ENCODE assay signal across 8 cellular contexts in genomic region chr19:481100-481499, GRCh38. TPM values are rescaled to one million over a fixed set of nuclear protein-coding genes. Genes with fewer than 3 reads are reported as not detected.
A peak's percentile ranks its signal among the peaks of the same experiment; 100 is the strongest.
DNase-seq lines count a peak whose midpoint lies in the region; ATAC-seq, FAIRE-seq and TF ChIP-seq lines count a peak whose summit lies in the region.
"Not testable (repeated sequence)": the region's sequence is repeated elsewhere in the genome, so short reads cannot be mapped to it uniquely, and the experiment has no call there.

No MANE protein-coding gene starts in this region.

- H3K36me3 Mint-ChIP-seq in T-helper 1 cell treated with Interleukin-12 subunit alpha and Interleukin-12 subunit beta and Interleukin-4 antibody, amounts not matched to agents 30 μg/mL and 1 μg/mL, for 36 hours (ENCODE audit: low read depth); activated naive CD4-positive, alpha-beta T cell treated with anti-CD3 and anti-CD28 coated beads, Interleukin-2, amount 50 U/mL, for 24 hours; immature natural killer cell; nephron (ENCODE audit: low read depth): not testable (repeated sequence)
- H3K36me3 Mint-ChIP-seq in activated CD4-positive, alpha-beta memory T cell treated with anti-CD3 and anti-CD28 coated beads for 36 hours, result peaks cover 16% of the 10 kb centered on the region
- peaks cover 18 to 20% of the 10 kb centered on the region in 2 donors for H3K36me3 Mint-ChIP-seq in activated T-cell treated with anti-CD3 and anti-CD28 coated beads, Interleukin-2, amount 50 U/mL, for 72 hours (ENCODE audit: insufficient read depth in 2 of 2)
- peaks cover 16% of the 10 kb centered on the region for H3K36me3 Mint-ChIP-seq in stimulated activated naive CD8-positive, alpha-beta T cell treated with anti-CD3 and anti-CD28 coated beads, Interleukin-15, Interleukin-2, amounts not matched to agents 100 ng/mL and 50 ng/mL, for 24 hours (ENCODE audit: low read depth)

- H3K4me1 ChIP-seq in K562 (replicated peaks in 1 of 2; ENCODE audit: control insufficient read depth in 2 of 2, insufficient read depth in 2 of 2, low read length in 2 of 2), result peaks cover 0 to 43% of the 10 kb centered on the region in 2 experiments; a peak in 2 of 5 replicates

- not testable (repeated sequence) for H3K4me3 ChIP-seq in K562

- H3K36me3 ChIP-seq in K562 (ENCODE audit: control insufficient read depth, insufficient read depth, low read length), result not testable (repeated sequence)

- peaks cover 11% of the 10 kb centered on the region for H3K4me1 Mint-ChIP-seq in T-helper 1 cell treated with Interleukin-12 subunit alpha and Interleukin-12 subunit beta and Interleukin-4 antibody, amounts not matched to agents 30 μg/mL and 1 μg/mL, for 36 hours (ENCODE audit: low read depth)
- H3K4me1 Mint-ChIP-seq in activated CD4-positive, alpha-beta memory T cell treated with anti-CD3 and anti-CD28 coated beads for 36 hours (ENCODE audit: low read depth), result peaks cover 14% of the 10 kb centered on the region
- H3K4me1 Mint-ChIP-seq in activated T-cell treated with anti-CD3 and anti-CD28 coated beads, Interleukin-2, amount 50 U/mL, for 72 hours (ENCODE audit: low read depth); activated naive CD4-positive, alpha-beta T cell treated with anti-CD3 and anti-CD28 coated beads, Interleukin-2, amount 50 U/mL, for 24 hours: not testable (repeated sequence)
- peaks cover 8 to 13% of the 10 kb centered on the region in 2 donors for H3K4me1 Mint-ChIP-seq in immature natural killer cell
- peaks cover 15% of the 10 kb centered on the region for H3K4me1 Mint-ChIP-seq in nephron
- H3K4me1 Mint-ChIP-seq in stimulated activated naive CD8-positive, alpha-beta T cell treated with anti-CD3 and anti-CD28 coated beads, Interleukin-15, Interleukin-2, amounts not matched to agents 100 ng/mL and 50 ng/mL, for 24 hours (ENCODE audit: low read depth), result peaks cover 17% of the 10 kb centered on the region

- DNase-seq in activated CD4-positive, alpha-beta memory T cell treated with anti-CD3 and anti-CD28 coated beads for 36 hours; activated T-cell treated with anti-CD3 and anti-CD28 coated beads, Interleukin-2, amount 50 U/mL, for 72 hours; K562 (ENCODE audit: extremely low read depth in 1 of 4, low spot score in 3 of 4); immature natural killer cell: not testable (repeated sequence)

- H3K9me1 ChIP-seq in K562 (ENCODE audit: control insufficient read depth, insufficient read depth, low read length), result not testable (repeated sequence)

- not testable (repeated sequence) for TF ChIP-seq RAD21 in K562 (CRISPR knock-in tag; conservative IDR thresholded peaks at IDR 0.05 in 1 of 2, IDR thresholded peaks at IDR 0.05 in 1 of 2)

- in situ Hi-C loops in K562 (cut with MboI), result not testable (repeated sequence)

- H3K4me2 ChIP-seq in K562 (ENCODE audit: insufficient read depth, low read length), result not testable (repeated sequence)

- CTCF ChIA-PET in activated CD4-positive, alpha-beta memory T cell treated with anti-CD3 and anti-CD28 coated beads for 36 hours (lab: Charles Lee); K562 (lab: Yijun Ruan, JAX; ENCODE audit: low intra/inter-chr PET ratio): not testable (repeated sequence)

- not testable (repeated sequence) for TF ChIP-seq POLR2A in K562 (conservative IDR thresholded peaks at IDR 0.05)

- 19% methylated on average over 3 of the region's 3 CpGs for WGBS in K562 (ENCODE audit: insufficient coverage, low coverage, missing lambda C conversion rate)

- not testable (repeated sequence) for H2AFZ ChIP-seq in K562 (ENCODE audit: low read depth, low read length)

- H3K27ac Mint-ChIP-seq in T-helper 1 cell treated with Interleukin-12 subunit alpha and Interleukin-12 subunit beta and Interleukin-4 antibody, amounts not matched to agents 30 μg/mL and 1 μg/mL, for 36 hours, result peak overlapping the region; percentile 84
- peak overlapping the region; percentile 80 for H3K27ac Mint-ChIP-seq in activated CD4-positive, alpha-beta memory T cell treated with anti-CD3 and anti-CD28 coated beads for 36 hours
- peak overlapping the region; percentile 63 for H3K27ac Mint-ChIP-seq in activated T-cell treated with anti-CD3 and anti-CD28 coated beads, Interleukin-2, amount 50 U/mL, for 72 hours
- H3K27ac Mint-ChIP-seq in activated naive CD4-positive, alpha-beta T cell treated with anti-CD3 and anti-CD28 coated beads, Interleukin-2, amount 50 U/mL, for 24 hours, result peak overlapping the region; percentile 93
- H3K27ac Mint-ChIP-seq in immature natural killer cell, result peak overlapping the region in 5 of 6 donors; percentile 17 to 91 (median 76)
- not testable (repeated sequence) for H3K27ac Mint-ChIP-seq in nephron
- H3K27ac Mint-ChIP-seq in stimulated activated naive CD8-positive, alpha-beta T cell treated with anti-CD3 and anti-CD28 coated beads, Interleukin-15, Interleukin-2, amounts not matched to agents 100 ng/mL and 50 ng/mL, for 24 hours, result peak overlapping the region; percentile 96

- BruUV-seq in K562 (replicated peaks; lab: Mats Ljungman, UMichigan), result not testable (repeated sequence)

- intact Hi-C loops in activated CD4-positive, alpha-beta memory T cell treated with anti-CD3 and anti-CD28 coated beads for 36 hours (cut with micrococcal nuclease); K562 (cut with micrococcal nuclease): not testable (repeated sequence)

- H3K9ac ChIP-seq in K562 (ENCODE audit: insufficient read depth in 1 of 2, low read depth in 2 of 2, low read length in 2 of 2), result not testable (repeated sequence)

- POLR2A ChIA-PET in activated CD4-positive, alpha-beta memory T cell treated with anti-CD3 and anti-CD28 coated beads for 36 hours (lab: Charles Lee); K562 (lab: Yijun Ruan, JAX): not testable (repeated sequence)

- not testable (repeated sequence) for H4K20me1 ChIP-seq in K562 (replicated peaks; ENCODE audit: control insufficient read depth, insufficient read depth, low read length)

- not testable (repeated sequence) for TF ChIP-seq EP300 in K562 (IDR thresholded peaks at IDR 0.05; ENCODE audit: low read length)

- H3K9me3 ChIP-seq in K562 (replicated peaks; ENCODE audit: control insufficient read depth, insufficient read depth, low read depth, low read length), result not testable (repeated sequence)

- peaks cover 22% of the 10 kb centered on the region for H3K9me3 Mint-ChIP-seq in T-helper 1 cell treated with Interleukin-12 subunit alpha and Interleukin-12 subunit beta and Interleukin-4 antibody, amounts not matched to agents 30 μg/mL and 1 μg/mL, for 36 hours
- H3K9me3 Mint-ChIP-seq in activated CD4-positive, alpha-beta memory T cell treated with anti-CD3 and anti-CD28 coated beads for 36 hours, result peaks cover 20% of the 10 kb centered on the region
- peaks cover 16 to 18% of the 10 kb centered on the region in 2 donors for H3K9me3 Mint-ChIP-seq in activated T-cell treated with anti-CD3 and anti-CD28 coated beads, Interleukin-2, amount 50 U/mL, for 72 hours
- H3K9me3 Mint-ChIP-seq in activated naive CD4-positive, alpha-beta T cell treated with anti-CD3 and anti-CD28 coated beads, Interleukin-2, amount 50 U/mL, for 24 hours, result peaks cover 11% of the 10 kb centered on the region
- not testable (repeated sequence) for H3K9me3 Mint-ChIP-seq in immature natural killer cell, nephron
- H3K9me3 Mint-ChIP-seq in stimulated activated naive CD8-positive, alpha-beta T cell treated with anti-CD3 and anti-CD28 coated beads, Interleukin-15, Interleukin-2, amounts not matched to agents 100 ng/mL and 50 ng/mL, for 24 hours, result peaks cover 14% of the 10 kb centered on the region

- not testable (repeated sequence) for ATAC-seq in activated T-cell treated with anti-CD3 and anti-CD28 coated beads, Interleukin-2, amount 50 U/mL, for 72 hours (replicated peaks in 1 of 2); K562

- not testable (repeated sequence) for H3K27ac ChIP-seq in K562 (ENCODE audit: extremely low read depth, low read depth, low read length)

- not testable (repeated sequence) for H3K79me2 ChIP-seq in K562 (ENCODE audit: control insufficient read depth, insufficient read depth, low read length)

- FAIRE-seq in K562 (lab: Jason Lieb, UNC), result not testable (repeated sequence)

- peaks cover 16% of the 10 kb centered on the region for H3K27me3 Mint-ChIP-seq in T-helper 1 cell treated with Interleukin-12 subunit alpha and Interleukin-12 subunit beta and Interleukin-4 antibody, amounts not matched to agents 30 μg/mL and 1 μg/mL, for 36 hours (ENCODE audit: low read depth)
- peaks cover 20% of the 10 kb centered on the region for H3K27me3 Mint-ChIP-seq in activated CD4-positive, alpha-beta memory T cell treated with anti-CD3 and anti-CD28 coated beads for 36 hours
- H3K27me3 Mint-ChIP-seq in activated T-cell treated with anti-CD3 and anti-CD28 coated beads, Interleukin-2, amount 50 U/mL, for 72 hours (ENCODE audit: low read depth), result peaks cover 17% of the 10 kb centered on the region
- H3K27me3 Mint-ChIP-seq in activated naive CD4-positive, alpha-beta T cell treated with anti-CD3 and anti-CD28 coated beads, Interleukin-2, amount 50 U/mL, for 24 hours, result not testable (repeated sequence)
- H3K27me3 Mint-ChIP-seq in immature natural killer cell (ENCODE audit: low read depth in 3 of 3), result peaks cover 20 to 27% (median 21%) of the 10 kb centered on the region in 3 donors
- peaks cover 26% of the 10 kb centered on the region for H3K27me3 Mint-ChIP-seq in nephron (ENCODE audit: low read depth)
- peaks cover 18% of the 10 kb centered on the region for H3K27me3 Mint-ChIP-seq in stimulated activated naive CD8-positive, alpha-beta T cell treated with anti-CD3 and anti-CD28 coated beads, Interleukin-15, Interleukin-2, amounts not matched to agents 100 ng/mL and 50 ng/mL, for 24 hours

- H3K27me3 ChIP-seq in K562 (ENCODE audit: control insufficient read depth in 2 of 2, insufficient read depth in 2 of 2, low read length in 2 of 2), result not testable (repeated sequence)

- H3K4me3 Mint-ChIP-seq in T-helper 1 cell treated with Interleukin-12 subunit alpha and Interleukin-12 subunit beta and Interleukin-4 antibody, amounts not matched to agents 30 μg/mL and 1 μg/mL, for 36 hours; activated T-cell treated with anti-CD3 and anti-CD28 coated beads, Interleukin-2, amount 50 U/mL, for 72 hours; activated naive CD4-positive, alpha-beta T cell treated with anti-CD3 and anti-CD28 coated beads, Interleukin-2, amount 50 U/mL, for 24 hours: not testable (repeated sequence)
- peak overlapping the region; percentile 63 for H3K4me3 Mint-ChIP-seq in activated CD4-positive, alpha-beta memory T cell treated with anti-CD3 and anti-CD28 coated beads for 36 hours
- H3K4me3 Mint-ChIP-seq in immature natural killer cell (peak overlapping the region in 2 of 5 donors; percentile 36 to 46), nephron (peak overlapping the region in 2 of 3 experiments; percentile 36 to 40)
- peak overlapping the region; percentile 65 for H3K4me3 Mint-ChIP-seq in stimulated activated naive CD8-positive, alpha-beta T cell treated with anti-CD3 and anti-CD28 coated beads, Interleukin-15, Interleukin-2, amounts not matched to agents 100 ng/mL and 50 ng/mL, for 24 hours

- not testable (repeated sequence) for TF ChIP-seq CTCF in K562 (IDR thresholded peaks at IDR 0.05 in 2 of 3, conservative IDR thresholded peaks at IDR 0.05 in 1 of 3; ENCODE audit: insufficient read depth in 2 of 3, low read depth in 1 of 3, low read length in 3 of 3); nephron (IDR thresholded peaks at IDR 0.05; ENCODE audit: unreplicated experiment in 3 of 3)

RNA-seq across cellular contexts. Expression of gene MADCAM1, which starts 15.2 kb away (rescaled TPM):
- under 1 TPM; 0.22 to 0.36 TPM for total RNA-seq in activated CD4-positive, alpha-beta memory T cell treated with anti-CD3 and anti-CD28 coated beads for 36 hours
- under 1 TPM; 0.31 to 0.32 TPM for total RNA-seq in activated T-cell treated with anti-CD3 and anti-CD28 coated beads, Interleukin-2, amount 50 U/mL, for 72 hours
- total RNA-seq in K562 (2011; cell fraction: chromatin; rRNA removed; ENCODE audit: low replicate concordance), result not detected in 2 replicates
- 0.79 and 1.0 TPM in 2 replicates for total RNA-seq in K562 (2011; cell fraction: nucleolus; rRNA removed)
- total RNA-seq in K562 (2011; cell fraction: nucleoplasm; rRNA removed), result not detected in 2 replicates
- total RNA-seq in K562 (2014; rRNA removed) (0.09 and 0.20 TPM in 2 replicates), K562 (2014; rRNA removed; fragmentation: Illumina TruSeq; extraction: Trizol) (not detected in 2 replicates), K562 (2015; rRNA removed; fragmentation: Illumina TruSeq; extraction: Trizol) (not detected in 2 replicates), K562 (2021) (0.09 TPM in 1 of 2 replicates, not detected in the other)
- polyA plus RNA-seq in K562 (2011; rRNA removed) (0.05 TPM in 1 of 2 replicates, not detected in the other), K562 (2014; fragmentation: Illumina TruSeq; extraction: Trizol) (not detected in 2 replicates), K562 (2014; fragmentation: Nextera tagmentation; extraction: Ambion mirVana) (not detected), K562 (2014; rRNA removed) (0.12 and 0.36 TPM in 2 replicates), immature natural killer cell (under 1 TPM in 1 of 3 donors, not detected in 2; 0.30 TPM)
- 0.12 TPM in 1 of 2 replicates, not detected in the other for polyA plus RNA-seq in K562 (2011; cell fraction: cytosol; rRNA removed)
- 0.18 and 0.40 TPM in 2 replicates for polyA plus RNA-seq in K562 (2011; cell fraction: nucleus; rRNA removed)
- polyA plus RNA-seq in K562 (2012), result 0.27 and 0.82 TPM in 2 replicates
- not detected in 2 replicates for polyA minus RNA-seq in K562 (2011; rRNA and poly(A)+ RNA removed)
- polyA minus RNA-seq in K562 (2011; cell fraction: cytosol; rRNA and poly(A)+ RNA removed), result not detected in 2 replicates
- polyA minus RNA-seq in K562 (2011; cell fraction: nucleus; rRNA and poly(A)+ RNA removed), result 0.22 TPM in 1 of 2 replicates, not detected in the other

RNA-seq across cellular contexts. Expression of gene SHC2, which starts 20.3 kb away (rescaled TPM):
- under 1 TPM in 1 of 2 experiments, not detected in 1; 0.21 TPM for total RNA-seq in activated CD4-positive, alpha-beta memory T cell treated with anti-CD3 and anti-CD28 coated beads for 36 hours
- total RNA-seq in activated T-cell treated with anti-CD3 and anti-CD28 coated beads, Interleukin-2, amount 50 U/mL, for 72 hours, result 1 to 10 TPM; 1.9 to 2.5 TPM
- 0.86 and 2.4 TPM in 2 replicates for total RNA-seq in K562 (2011; cell fraction: chromatin; rRNA removed; ENCODE audit: low replicate concordance)
- total RNA-seq in K562 (2011; cell fraction: nucleolus; rRNA removed), result 1.1 and 1.3 TPM in 2 replicates
- total RNA-seq in K562 (2011; cell fraction: nucleoplasm; rRNA removed), result 0.88 and 1.6 TPM in 2 replicates
- total RNA-seq in K562 (2014; rRNA removed), result 0.14 TPM in 1 of 2 replicates, not detected in the other
- not detected in 2 replicates for total RNA-seq in K562 (2014; rRNA removed; fragmentation: Illumina TruSeq; extraction: Trizol)
- total RNA-seq in K562 (2015; rRNA removed; fragmentation: Illumina TruSeq; extraction: Trizol), result not detected in 2 replicates
- total RNA-seq in K562 (2021), result 0.16 and 0.20 TPM in 2 replicates
- 0.36 and 1.3 TPM in 2 replicates for polyA plus RNA-seq in K562 (2011; rRNA removed)
- 0.49 and 0.64 TPM in 2 replicates for polyA plus RNA-seq in K562 (2011; cell fraction: cytosol; rRNA removed)
- polyA plus RNA-seq in K562 (2011; cell fraction: nucleus; rRNA removed), result 7.4 and 7.9 TPM in 2 replicates
- polyA plus RNA-seq in K562 (2012), result 0.16 and 2.0 TPM in 2 replicates
- polyA plus RNA-seq in K562 (2014; fragmentation: Illumina TruSeq; extraction: Trizol), result not detected in 2 replicates
- polyA plus RNA-seq in K562 (2014; fragmentation: Nextera tagmentation; extraction: Ambion mirVana), result not detected
- 0.15 TPM in 1 of 2 replicates, not detected in the other for polyA plus RNA-seq in K562 (2014; rRNA removed)
- polyA minus RNA-seq in K562 (2011; rRNA and poly(A)+ RNA removed), result 0.36 and 0.53 TPM in 2 replicates
- 0.55 and 0.76 TPM in 2 replicates for polyA minus RNA-seq in K562 (2011; cell fraction: cytosol; rRNA and poly(A)+ RNA removed)
- 0.89 and 0.94 TPM in 2 replicates for polyA minus RNA-seq in K562 (2011; cell fraction: nucleus; rRNA and poly(A)+ RNA removed)
- polyA plus RNA-seq in immature natural killer cell, result not detected

RNA-seq across cellular contexts. Expression of gene TPGS1, which starts 26.2 kb away (rescaled TPM):
- 1 to 10 TPM; 8.1 to 8.5 TPM for total RNA-seq in activated CD4-positive, alpha-beta memory T cell treated with anti-CD3 and anti-CD28 coated beads for 36 hours
- total RNA-seq in activated T-cell treated with anti-CD3 and anti-CD28 coated beads, Interleukin-2, amount 50 U/mL, for 72 hours, result 10 to 100 TPM; 11.9 to 12.1 TPM
- 7.0 and 14.9 TPM in 2 replicates for total RNA-seq in K562 (2011; cell fraction: chromatin; rRNA removed; ENCODE audit: low replicate concordance)
- 10.1 and 11.5 TPM in 2 replicates for total RNA-seq in K562 (2011; cell fraction: nucleolus; rRNA removed)
- total RNA-seq in K562 (2011; cell fraction: nucleoplasm; rRNA removed), result 5.3 and 6.3 TPM in 2 replicates
- 22.6 and 31.6 TPM in 2 replicates for total RNA-seq in K562 (2014; rRNA removed)
- total RNA-seq in K562 (2014; rRNA removed; fragmentation: Illumina TruSeq; extraction: Trizol), result 0.32 and 0.47 TPM in 2 replicates
- 1.2 and 2.3 TPM in 2 replicates for total RNA-seq in K562 (2015; rRNA removed; fragmentation: Illumina TruSeq; extraction: Trizol)
- 13.0 and 15.5 TPM in 2 replicates for total RNA-seq in K562 (2021)
- 0.93 and 1.2 TPM in 2 replicates for polyA plus RNA-seq in K562 (2011; rRNA removed)
- 1.9 and 24.8 TPM in 2 replicates for polyA plus RNA-seq in K562 (2011; cell fraction: cytosol; rRNA removed)
- polyA plus RNA-seq in K562 (2011; cell fraction: nucleus; rRNA removed), result 1.8 and 3.9 TPM in 2 replicates
- 5.5 and 10.3 TPM in 2 replicates for polyA plus RNA-seq in K562 (2012)
- 0.30 and 0.33 TPM in 2 replicates for polyA plus RNA-seq in K562 (2014; fragmentation: Illumina TruSeq; extraction: Trizol)
- not detected for polyA plus RNA-seq in K562 (2014; fragmentation: Nextera tagmentation; extraction: Ambion mirVana)
- polyA plus RNA-seq in K562 (2014; rRNA removed), result 12.2 and 15.0 TPM in 2 replicates
- polyA minus RNA-seq in K562 (2011; rRNA and poly(A)+ RNA removed), result 0.74 and 0.78 TPM in 2 replicates
- 1.6 and 5.0 TPM in 2 replicates for polyA minus RNA-seq in K562 (2011; cell fraction: cytosol; rRNA and poly(A)+ RNA removed)
- 3.2 and 3.8 TPM in 2 replicates for polyA minus RNA-seq in K562 (2011; cell fraction: nucleus; rRNA and poly(A)+ RNA removed)
- 10 to 100 TPM; 28.8 to 63.6 (median 37.0) TPM for polyA plus RNA-seq in immature natural killer cell

RNA-seq across cellular contexts. Expression of gene CDC34, which starts 50.5 kb away (rescaled TPM):
- 10 to 100 TPM; 45.9 to 46.4 TPM for total RNA-seq in activated CD4-positive, alpha-beta memory T cell treated with anti-CD3 and anti-CD28 coated beads for 36 hours
- 10 to 100 TPM; 48.4 to 56.1 TPM for total RNA-seq in activated T-cell treated with anti-CD3 and anti-CD28 coated beads, Interleukin-2, amount 50 U/mL, for 72 hours
- 34.1 and 85.3 TPM in 2 replicates for total RNA-seq in K562 (2011; cell fraction: chromatin; rRNA removed; ENCODE audit: low replicate concordance)
- total RNA-seq in K562 (2011; cell fraction: nucleolus; rRNA removed), result 68.2 and 70.5 TPM in 2 replicates
- 40.9 and 50.4 TPM in 2 replicates for total RNA-seq in K562 (2011; cell fraction: nucleoplasm; rRNA removed)
- total RNA-seq in K562 (2014; rRNA removed) (203 and 207 TPM in 2 replicates), K562 (2014; rRNA removed; fragmentation: Illumina TruSeq; extraction: Trizol) (33.0 and 36.2 TPM in 2 replicates), K562 (2015; rRNA removed; fragmentation: Illumina TruSeq; extraction: Trizol) (65.5 and 75.7 TPM in 2 replicates), K562 (2021) (125 and 130 TPM in 2 replicates)
- polyA plus RNA-seq in K562 (2011; rRNA removed) (82.7 and 103 TPM in 2 replicates), K562 (2014; fragmentation: Illumina TruSeq; extraction: Trizol) (55.7 and 88.4 TPM in 2 replicates), K562 (2014; fragmentation: Nextera tagmentation; extraction: Ambion mirVana) (1 to 10 TPM in 1 of 2 experiments, under 1 TPM in 1; 0.80 to 1.0 TPM), K562 (2014; rRNA removed) (125 and 142 TPM in 2 replicates), immature natural killer cell (10 to 100 TPM; 40.6 to 57.7 (median 48.5) TPM)
- polyA plus RNA-seq in K562 (2011; cell fraction: cytosol; rRNA removed), result 89.6 and 173 TPM in 2 replicates
- polyA plus RNA-seq in K562 (2011; cell fraction: nucleus; rRNA removed), result 83.8 and 124 TPM in 2 replicates
- polyA plus RNA-seq in K562 (2012), result 72.7 and 83.2 TPM in 2 replicates
- polyA minus RNA-seq in K562 (2011; rRNA and poly(A)+ RNA removed), result 16.2 and 28.5 TPM in 2 replicates
- polyA minus RNA-seq in K562 (2011; cell fraction: cytosol; rRNA and poly(A)+ RNA removed), result 36.4 and 44.9 TPM in 2 replicates
- 18.4 and 20.5 TPM in 2 replicates for polyA minus RNA-seq in K562 (2011; cell fraction: nucleus; rRNA and poly(A)+ RNA removed)
